In the genomic region with DNA sequence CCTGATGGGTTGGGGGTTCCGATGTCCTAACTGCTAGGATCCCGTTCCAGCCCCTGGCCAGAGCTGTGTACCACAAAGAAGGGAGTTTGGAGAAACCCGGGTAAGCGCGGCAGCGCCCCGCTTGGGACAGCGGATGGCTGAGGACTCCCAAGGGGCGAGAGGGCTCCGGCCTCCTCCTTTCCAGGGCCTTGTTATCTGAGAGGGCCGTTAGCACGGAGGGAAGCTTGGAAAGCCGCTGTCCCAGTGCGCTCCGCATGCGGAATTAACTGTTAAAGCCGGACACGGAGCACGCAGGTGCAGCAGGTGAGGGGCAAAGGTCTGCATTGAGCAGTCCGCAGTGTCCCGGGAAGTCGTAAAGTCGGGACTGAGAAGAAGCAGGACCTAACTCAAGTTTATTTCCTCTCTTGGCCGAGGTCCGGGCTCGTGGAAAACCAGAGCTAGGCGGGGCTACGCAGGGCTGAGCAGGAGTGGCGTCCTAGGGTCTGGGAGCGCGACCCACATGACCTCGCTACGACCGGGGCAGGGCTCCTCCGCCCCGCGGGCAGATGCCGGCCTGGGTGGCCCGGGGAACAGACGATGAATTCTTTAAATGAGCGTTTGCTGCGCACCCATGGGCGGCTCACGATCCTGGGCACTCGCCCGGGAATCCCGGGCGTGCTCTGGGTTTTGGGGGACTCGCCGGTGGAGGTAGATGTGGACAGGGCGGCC, we compare ENCODE assay signal across 12 cellular contexts. TPM values are rescaled to one million over a fixed set of nuclear protein-coding genes. Genes with fewer than 3 reads are reported as not detected.
DNase-seq lines count a peak whose midpoint lies in the region; ATAC-seq and TF ChIP-seq lines count a peak whose summit lies in the region.
"Had no signal": no experiment of that assay in that cellular context is flagged by ENCODE, and none has a peak within 500 bp of the region (broad histone marks: within the 10 kb centered on the region; RNA-seq: fewer than 3 reads in every experiment).

No MANE protein-coding gene starts in this region.

- no peaks in the 10 kb centered on the region for H3K36me3 Mint-ChIP-seq in CD4-positive, CD25-positive, alpha-beta regulatory T cell
- H3K36me3 Mint-ChIP-seq in nephron progenitor cell (ENCODE audit: low read depth) = no peaks in the 10 kb centered on the region

- peak overlapping the region; percentile 50 to 70 (median 58) for H3K4me3 Mint-ChIP-seq in CD4-positive, CD25-positive, alpha-beta regulatory T cell
- H3K4me3 Mint-ChIP-seq in nephron progenitor cell = peak overlapping the region; percentile 72

- H3K27me3 Mint-ChIP-seq in CD4-positive, CD25-positive, alpha-beta regulatory T cell = peaks cover 86% of the 10 kb centered on the region
- peaks cover 97% of the 10 kb centered on the region for H3K27me3 Mint-ChIP-seq in nephron progenitor cell (ENCODE audit: low read depth, poor library complexity)

- H3K4me1 ChIP-seq in CD4-positive, CD25-positive, alpha-beta regulatory T cell (ENCODE audit: control insufficient read depth, insufficient read depth, low read length, poor library complexity, severe bottlenecking) = peaks cover 50% of the 10 kb centered on the region
- H3K4me1 ChIP-seq in HUES64 (ENCODE audit: insufficient read depth, low read length) = peaks cover 48% of the 10 kb centered on the region
- H3K4me1 ChIP-seq: SJCRH30 had no signal

- TF ChIP-seq CTCF in nephron progenitor cell (IDR thresholded peaks at IDR 0.05) = no peak

- no peak overlapping the region for H3K4me3 ChIP-seq in CD4-positive, CD25-positive, alpha-beta regulatory T cell (ENCODE audit: low read depth, low read length)
- H3K4me3 ChIP-seq in HUES64 (ENCODE audit: low read length) = peak overlapping the region; percentile 39
- H3K4me3 ChIP-seq: SJCRH30 had no signal

- ATAC-seq in CD4-positive, CD25-positive, alpha-beta regulatory T cell (ENCODE audit: low read depth in 2 of 2) = no peak
- ATAC-seq in HG02798 (IDR thresholded peaks at IDR 0.05; ENCODE audit: poor library complexity, unreplicated experiment) = no peak

- no peak overlapping the region for H3K27ac Mint-ChIP-seq in CD4-positive, CD25-positive, alpha-beta regulatory T cell
- no peak overlapping the region for H3K27ac Mint-ChIP-seq in nephron progenitor cell

- H3K4me1 Mint-ChIP-seq in CD4-positive, CD25-positive, alpha-beta regulatory T cell = peaks cover 0 to 52% (median 22%) of the 10 kb centered on the region in 4 donors
- peaks cover 23% of the 10 kb centered on the region for H3K4me1 Mint-ChIP-seq in nephron progenitor cell

- H3K27ac ChIP-seq in CD4-positive, CD25-positive, alpha-beta regulatory T cell (ENCODE audit: insufficient read depth, low read length, poor library complexity, severe bottlenecking) = no peak overlapping the region
- no peak overlapping the region; the same call in 1 of the 2 replicates for H3K27ac ChIP-seq in HUES64 (ENCODE audit: low read depth, low read length)
- H3K27ac ChIP-seq: epithelial cell of prostate, SJCRH30 had no signal

- H3K9me3 ChIP-seq in CD4-positive, CD25-positive, alpha-beta regulatory T cell (ENCODE audit: control insufficient read depth in 2 of 2, low read length in 2 of 2) = no peaks in the 10 kb centered on the region
- H3K9me3 ChIP-seq in HUES64 (ENCODE audit: insufficient read depth, low read depth, low read length) = no peaks in the 10 kb centered on the region
- H3K9me3 ChIP-seq: SJCRH30 had no signal

- no peak overlapping the region for H3K9ac ChIP-seq in HUES64 (ENCODE audit: low read depth, low read length)

- peaks cover 0 to 2% (median 0%) of the 10 kb centered on the region in 7 donors for H3K9me3 Mint-ChIP-seq in CD4-positive, CD25-positive, alpha-beta regulatory T cell
- H3K9me3 Mint-ChIP-seq in nephron progenitor cell = no peaks in the 10 kb centered on the region

- WGBS in HUES64 = 1% methylated on average over 51 of the region's 51 CpGs

- peak in 1 of 3 donors; percentile 16 for DNase-seq in CD4-positive, CD25-positive, alpha-beta regulatory T cell
- peak; percentile 84 for DNase-seq in ecto neural progenitor cell (ENCODE audit: low spot score)
- DNase-seq in nephron progenitor cell = peak; percentile 70
- no peak for DNase-seq in SHP77 (lab: John Stamatoyannopoulos, UW)
- DNase-seq in NCI-H774 (lab: John Stamatoyannopoulos, UW) = no peak
- no peak for DNase-seq in HK-2 (ENCODE audit: unreplicated experiment)
- DNase-seq: DMS153, NCI-H1417, SJCRH30 had no signal

- H3K36me3 ChIP-seq in CD4-positive, CD25-positive, alpha-beta regulatory T cell (ENCODE audit: control insufficient read depth, insufficient read depth, low read length) = no peaks in the 10 kb centered on the region
- H3K36me3 ChIP-seq in HUES64 (ENCODE audit: insufficient read depth, low read length) = no peaks in the 10 kb centered on the region
- H3K36me3 ChIP-seq: SJCRH30 had no signal

- H3K27me3 ChIP-seq in CD4-positive, CD25-positive, alpha-beta regulatory T cell (ENCODE audit: control insufficient read depth, insufficient read depth, low read length) = peaks cover 45% of the 10 kb centered on the region
- H3K27me3 ChIP-seq in HUES64 (ENCODE audit: insufficient read depth, low read length) = peaks cover 95% of the 10 kb centered on the region
- H3K27me3 ChIP-seq: SJCRH30 had no signal

RNA-seq across cellular contexts. Expression of a gene that starts 4.5 kb away (rescaled TPM):
- total RNA-seq in CD4-positive, CD25-positive, alpha-beta regulatory T cell = not detected
- under 1 TPM; 0.17 to 0.32 (median 0.28) TPM for polyA plus RNA-seq in CD4-positive, CD25-positive, alpha-beta regulatory T cell
- 0.90 TPM for polyA plus RNA-seq in HUES64 (2013, experiment 1 of 2)
- 1.1 TPM for polyA plus RNA-seq in HUES64 (2013, experiment 2 of 2)

Comparison
In these comparisons a context has a peak if more than half of its experiments do, and no peak if none do; other contexts are left out.
1. DNase-seq: peak in ecto neural progenitor cell (single experiment) and nephron progenitor cell (single experiment); none in SHP77 (0 of 2), NCI-H774 (single experiment) and HK-2 (single experiment).